16 cellular contexts compared by ENCODE assay signal in genomic region chr18:13624563-13625237, GRCh38.
DNase-seq lines count a peak whose midpoint lies in the region; ATAC-seq and TF ChIP-seq lines count a peak whose summit lies in the region.
"Had no signal": no experiment of that assay in that cellular context is flagged by ENCODE, and none has a peak within 500 bp of the region (broad histone marks: within the 10 kb centered on the region; RNA-seq: fewer than 3 reads in every experiment).

No MANE protein-coding gene starts in this region.

- no peak overlapping the region for H2AFZ ChIP-seq in IMR-90 (replicated peaks; ENCODE audit: low read length, poor library complexity)

- dilution Hi-C loops in IMR-90 (cut with HindIII; ENCODE audit: low sequenced_read_pairs, unreplicated experiment): no loop called here

- H3K4me3 Mint-ChIP-seq in endothelial cell (ENCODE audit: unreplicated experiment): peak overlapping the region; percentile 23
- H3K4me3 Mint-ChIP-seq in stimulated activated naive B cell treated with anti-CD40 and anti-IgM and Interleukin-4, amounts not matched to agents 10 μg/mL and 1 μg/mL and 100 μg/mL, for 72 hours: no peak overlapping the region
- H3K4me3 Mint-ChIP-seq: CD14-positive monocyte had no signal

- POLR2A ChIA-PET in IMR-90 (lab: Charles Lee; ENCODE audit: unreplicated experiment): no interaction called here

- H3K9me1 ChIP-seq in IMR-90 (ENCODE audit: insufficient read depth, low read length): no peaks in the 10 kb centered on the region

- no TSS peak for BruUV-seq in IMR-90 (replicated peaks; lab: Mats Ljungman, UMichigan)

- no peak overlapping the region for H2AK5ac ChIP-seq in IMR-90 (ENCODE audit: low read depth, low read length)

- no peaks in the 10 kb centered on the region for H3K27me3 ChIP-seq in BLaER1
- peaks cover 15% of the 10 kb centered on the region; the same call in 1 of the 2 replicates for H3K27me3 ChIP-seq in IMR-90 (ENCODE audit: control insufficient read depth, insufficient read depth, low read length)

- WGBS in IMR-90 (ENCODE audit: extremely low coverage in 2 of 2, insufficient read length in 1 of 2), 2 experiments: 34% methylated on average over 3 of the region's 11 CpGs; no CpG with 5 or more reads in 1 of the 2 experiments

- H3K27me3 Mint-ChIP-seq in endothelial cell (ENCODE audit: unreplicated experiment): peaks cover 15% of the 10 kb centered on the region
- no peaks in the 10 kb centered on the region for H3K27me3 Mint-ChIP-seq in stimulated activated naive B cell treated with anti-CD40 and anti-IgM and Interleukin-4, amounts not matched to agents 10 μg/mL and 1 μg/mL and 100 μg/mL, for 72 hours

- H2BK15ac ChIP-seq in IMR-90 (ENCODE audit: low read depth, low read length): no peak overlapping the region

- H2AK9ac ChIP-seq in IMR-90 (replicated peaks; ENCODE audit: low read depth, low read length, poor library complexity): peak overlapping the region; percentile 28

- H3K27ac ChIP-seq in BLaER1 (peak overlapping the region; percentile 85), IMR-90 (ENCODE audit: insufficient read depth, low read length) (no peak overlapping the region)

- H3K36me3 Mint-ChIP-seq in endothelial cell (ENCODE audit: low read depth, unreplicated experiment): peaks cover 15% of the 10 kb centered on the region
- peaks cover 45 to 68% of the 10 kb centered on the region in 2 donors for H3K36me3 Mint-ChIP-seq in stimulated activated naive B cell treated with anti-CD40 and anti-IgM and Interleukin-4, amounts not matched to agents 10 μg/mL and 1 μg/mL and 100 μg/mL, for 72 hours

- no peak overlapping the region for H3K56ac ChIP-seq in IMR-90 (ENCODE audit: extremely low read depth, insufficient read depth, low read length)

- H3K23ac ChIP-seq in IMR-90 (ENCODE audit: low read depth, low read length): no peak overlapping the region

- no peak overlapping the region for H3K14ac ChIP-seq in IMR-90 (replicated peaks; ENCODE audit: low read depth, low read length)

- H3K9me3 ChIP-seq in BLaER1: no peaks in the 10 kb centered on the region
- H3K9me3 ChIP-seq in IMR-90 (ENCODE audit: control insufficient read depth, insufficient read depth, low read length): no peaks in the 10 kb centered on the region
- H3K9me3 ChIP-seq: Caco-2 had no signal

- no peak overlapping the region for H4K91ac ChIP-seq in IMR-90 (ENCODE audit: insufficient read depth, low read depth, low read length)

- no peak overlapping the region for H2BK120ac ChIP-seq in IMR-90 (ENCODE audit: low read depth, low read length)

- no peak for TF ChIP-seq POLR2A in IMR-90 (IDR thresholded peaks at IDR 0.05; ENCODE audit: low read depth, low read length)

- TF ChIP-seq RAD21 in IMR-90 (IDR thresholded peaks at IDR 0.05; ENCODE audit: low read length): no peak

- H2BK20ac ChIP-seq in IMR-90 (ENCODE audit: low read depth, low read length): no peak overlapping the region

- intact Hi-C loops in IMR-90 (cut with micrococcal nuclease): no loop called here

- no peak for TF ChIP-seq CTCF in IMR-90 (conservative IDR thresholded peaks at IDR 0.05; ENCODE audit: low read depth, low read length)
- no peak for TF ChIP-seq CTCF in endothelial cell (IDR thresholded peaks at IDR 0.05; ENCODE audit: unreplicated experiment)

- H3K4me1 ChIP-seq in BLaER1 (peaks cover 99% of the 10 kb centered on the region), IMR-90 (ENCODE audit: control insufficient read depth, insufficient read depth, low read length) (no peaks in the 10 kb centered on the region)
- H3K4me1 ChIP-seq: Caco-2 had no signal

- no peak overlapping the region for H3K18ac ChIP-seq in IMR-90 (ENCODE audit: low read depth, low read length)

- peaks cover 4% of the 10 kb centered on the region for H3K4me1 Mint-ChIP-seq in endothelial cell (ENCODE audit: unreplicated experiment)
- peaks cover 34 to 64% of the 10 kb centered on the region in 2 donors for H3K4me1 Mint-ChIP-seq in stimulated activated naive B cell treated with anti-CD40 and anti-IgM and Interleukin-4, amounts not matched to agents 10 μg/mL and 1 μg/mL and 100 μg/mL, for 72 hours

- H3K9ac ChIP-seq in BLaER1 (peak overlapping the region; percentile 64), IMR-90 (ENCODE audit: low read depth, low read length) (no peak overlapping the region)

- no peaks in the 10 kb centered on the region for H3K9me3 Mint-ChIP-seq in endothelial cell (ENCODE audit: unreplicated experiment)
- no peaks in the 10 kb centered on the region for H3K9me3 Mint-ChIP-seq in stimulated activated naive B cell treated with anti-CD40 and anti-IgM and Interleukin-4, amounts not matched to agents 10 μg/mL and 1 μg/mL and 100 μg/mL, for 72 hours
- H3K9me3 Mint-ChIP-seq: CD14-positive monocyte had no signal

- ATAC-seq in IMR-90 (ENCODE audit: low read depth): no peak
- ATAC-seq in stimulated activated naive B cell treated with anti-CD40 and anti-IgM and Interleukin-4, amounts not matched to agents 10 μg/mL and 1 μg/mL and 100 μg/mL, for 72 hours (replicated peaks): no peak
- no peak for ATAC-seq in GM21423 (IDR thresholded peaks at IDR 0.05; ENCODE audit: unreplicated experiment)
- ATAC-seq: K562 had no signal

- no peaks in the 10 kb centered on the region for H3K79me1 ChIP-seq in IMR-90 (ENCODE audit: low read depth in 1 of 2, low read length in 2 of 2)

- peak overlapping the region; percentile 20; the same call in 1 of the 2 replicates for H3K4me3 ChIP-seq in BLaER1
- no peak overlapping the region for H3K4me3 ChIP-seq in IMR-90 (ENCODE audit: insufficient read depth, low read depth, low read length)
- H3K4me3 ChIP-seq: K562 had no signal

- no peak overlapping the region for H2BK5ac ChIP-seq in IMR-90 (ENCODE audit: low read depth, low read length, poor library complexity, severe bottlenecking)

- H4K5ac ChIP-seq in IMR-90 (ENCODE audit: low read depth, low read length): no peak overlapping the region

- H3K4ac ChIP-seq in IMR-90 (ENCODE audit: low read depth, low read length): no peak overlapping the region

- peaks cover 64% of the 10 kb centered on the region for H3K36me3 ChIP-seq in BLaER1
- no peaks in the 10 kb centered on the region for H3K36me3 ChIP-seq in IMR-90 (ENCODE audit: control insufficient read depth, insufficient read depth, low read length)

- H3K4me2 ChIP-seq in BLaER1 (peak overlapping the region; percentile 97), IMR-90 (ENCODE audit: low read depth, low read length) (no peak overlapping the region)

- H4K8ac ChIP-seq in IMR-90 (ENCODE audit: low read depth in 2 of 2, low read length in 2 of 2): no peak overlapping the region

- CTCF ChIA-PET in IMR-90 (lab: Yijun Ruan, JAX): no interaction called here

- H4K20me1 ChIP-seq in BLaER1 (peaks cover 98% of the 10 kb centered on the region), IMR-90 (ENCODE audit: insufficient read depth, low read length) (no peaks in the 10 kb centered on the region)

- no peak overlapping the region for H3K27ac Mint-ChIP-seq in endothelial cell (ENCODE audit: unreplicated experiment)
- H3K27ac Mint-ChIP-seq in stimulated activated naive B cell treated with anti-CD40 and anti-IgM and Interleukin-4, amounts not matched to agents 10 μg/mL and 1 μg/mL and 100 μg/mL, for 72 hours: peak overlapping the region; percentile 21

- no peak for DNase-seq in IMR-90
- DNase-seq in endothelial cell (ENCODE audit: low spot score): no peak
- no peak for DNase-seq in stimulated activated naive B cell treated with anti-CD40 and anti-IgM and Interleukin-4, amounts not matched to agents 10 μg/mL and 1 μg/mL and 100 μg/mL, for 72 hours
- DNase-seq in NCI-H69 (lab: John Stamatoyannopoulos, UW): no peak
- DNase-seq in NCI-H2107 treated with DMSO at 0.1 percent for 48 hours (lab: John Stamatoyannopoulos, UW; ENCODE audit: unreplicated experiment): no peak
- DNase-seq: Caco-2, DMS153, EL, GOT3, NCI-H1436, NCI-H2029, NCI-H510A had no signal

- in situ Hi-C loops in IMR-90 (cut with MboI; ENCODE audit: low sequenced_read_pairs): loop anchor here (25.0 kb wide), 2 partner anchors 612 to 862 kb away; no protein-coding TSS in a partner anchor

TF ChIP-seq in IMR-90, 13 proteins besides CTCF, POLR2A, EP300 and RAD21:
- TF ChIP-seq USF2 (IDR thresholded peaks at IDR 0.05; ENCODE audit: low read depth, low read length) (no peak), CEBPB (IDR thresholded peaks at IDR 0.05; ENCODE audit: low read depth, low read length) (no peak), BHLHE40 (IDR thresholded peaks at IDR 0.05; ENCODE audit: low read depth, low read length) (no peak), MXI1 (IDR thresholded peaks at IDR 0.05; ENCODE audit: borderline replicate concordance, low read depth, low read length) (no peak)
